In genomic region chr19:18493440-18494266, GRCh38 we compare ENCODE assay signal across 1 cellular context.
TF ChIP-seq lines count a peak whose summit lies in the region.

No MANE protein-coding gene starts in this region.

TF ChIP-seq in HepG2, 621 proteins besides CTCF, POLR2A, EP300 and RAD21 (continues in another document):
- no peak for TF ChIP-seq ZNF720 (CRISPR knock-in tag; IDR thresholded peaks at IDR 0.05)
- no peak for TF ChIP-seq TOPORS (CRISPR knock-in tag; IDR thresholded peaks at IDR 0.05)
- TF ChIP-seq ZKSCAN8 (CRISPR knock-in tag; IDR thresholded peaks at IDR 0.05; ENCODE audit: borderline replicate concordance) = no peak
- no peak for TF ChIP-seq NR3C1 (CRISPR knock-in tag; IDR thresholded peaks at IDR 0.05)
- TF ChIP-seq ZBED4 (CRISPR knock-in tag; IDR thresholded peaks at IDR 0.05; ENCODE audit: borderline replicate concordance) = no peak
- TF ChIP-seq MTA1 (CRISPR knock-in tag; IDR thresholded peaks at IDR 0.05; ENCODE audit: borderline replicate concordance) = peak; percentile 48; the same call in 1 of the 2 replicates
- no peak for TF ChIP-seq ZBTB20 (CRISPR knock-in tag; IDR thresholded peaks at IDR 0.05; ENCODE audit: borderline replicate concordance, low read depth)
- no peak for TF ChIP-seq ZNF382 (CRISPR knock-in tag; IDR thresholded peaks at IDR 0.05; ENCODE audit: borderline replicate concordance)
- no peak for TF ChIP-seq ZBTB38 (CRISPR knock-in tag; IDR thresholded peaks at IDR 0.05)
- 0 out of 2 replicates have a peak, but pooled peaks have one; percentile 28 for TF ChIP-seq ZNF121 (CRISPR knock-in tag; IDR thresholded peaks at IDR 0.05)
- no peak for TF ChIP-seq PRDM15 (CRISPR knock-in tag; IDR thresholded peaks at IDR 0.05)
- 0 out of 2 replicates have a peak, but pooled peaks have one; percentile 54 for TF ChIP-seq THAP7 (CRISPR knock-in tag; IDR thresholded peaks at IDR 0.05)
- no peak for TF ChIP-seq ZNF781 (CRISPR knock-in tag; IDR thresholded peaks at IDR 0.05; ENCODE audit: borderline replicate concordance, not compliant biosample characterization)
- TF ChIP-seq, protein P1, sequence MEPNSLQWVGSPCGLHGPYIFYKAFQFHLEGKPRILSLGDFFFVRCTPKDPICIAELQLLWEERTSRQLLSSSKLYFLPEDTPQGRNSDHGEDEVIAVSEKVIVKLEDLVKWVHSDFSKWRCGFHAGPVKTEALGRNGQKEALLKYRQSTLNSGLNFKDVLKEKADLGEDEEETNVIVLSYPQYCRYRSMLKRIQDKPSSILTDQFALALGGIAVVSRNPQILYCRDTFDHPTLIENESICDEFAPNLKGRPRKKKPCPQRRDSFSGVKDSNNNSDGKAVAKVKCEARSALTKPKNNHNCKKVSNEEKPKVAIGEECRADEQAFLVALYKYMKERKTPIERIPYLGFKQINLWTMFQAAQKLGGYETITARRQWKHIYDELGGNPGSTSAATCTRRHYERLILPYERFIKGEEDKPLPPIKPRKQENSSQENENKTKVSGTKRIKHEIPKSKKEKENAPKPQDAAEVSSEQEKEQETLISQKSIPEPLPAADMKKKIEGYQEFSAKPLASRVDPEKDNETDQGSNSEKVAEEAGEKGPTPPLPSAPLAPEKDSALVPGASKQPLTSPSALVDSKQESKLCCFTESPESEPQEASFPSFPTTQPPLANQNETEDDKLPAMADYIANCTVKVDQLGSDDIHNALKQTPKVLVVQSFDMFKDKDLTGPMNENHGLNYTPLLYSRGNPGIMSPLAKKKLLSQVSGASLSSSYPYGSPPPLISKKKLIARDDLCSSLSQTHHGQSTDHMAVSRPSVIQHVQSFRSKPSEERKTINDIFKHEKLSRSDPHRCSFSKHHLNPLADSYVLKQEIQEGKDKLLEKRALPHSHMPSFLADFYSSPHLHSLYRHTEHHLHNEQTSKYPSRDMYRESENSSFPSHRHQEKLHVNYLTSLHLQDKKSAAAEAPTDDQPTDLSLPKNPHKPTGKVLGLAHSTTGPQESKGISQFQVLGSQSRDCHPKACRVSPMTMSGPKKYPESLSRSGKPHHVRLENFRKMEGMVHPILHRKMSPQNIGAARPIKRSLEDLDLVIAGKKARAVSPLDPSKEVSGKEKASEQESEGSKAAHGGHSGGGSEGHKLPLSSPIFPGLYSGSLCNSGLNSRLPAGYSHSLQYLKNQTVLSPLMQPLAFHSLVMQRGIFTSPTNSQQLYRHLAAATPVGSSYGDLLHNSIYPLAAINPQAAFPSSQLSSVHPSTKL (CRISPR knock-in tag; IDR thresholded peaks at IDR 0.05) = no peak
- TF ChIP-seq HNF1B (CRISPR knock-in tag; IDR thresholded peaks at IDR 0.05) = no peak
- TF ChIP-seq, protein P2, sequence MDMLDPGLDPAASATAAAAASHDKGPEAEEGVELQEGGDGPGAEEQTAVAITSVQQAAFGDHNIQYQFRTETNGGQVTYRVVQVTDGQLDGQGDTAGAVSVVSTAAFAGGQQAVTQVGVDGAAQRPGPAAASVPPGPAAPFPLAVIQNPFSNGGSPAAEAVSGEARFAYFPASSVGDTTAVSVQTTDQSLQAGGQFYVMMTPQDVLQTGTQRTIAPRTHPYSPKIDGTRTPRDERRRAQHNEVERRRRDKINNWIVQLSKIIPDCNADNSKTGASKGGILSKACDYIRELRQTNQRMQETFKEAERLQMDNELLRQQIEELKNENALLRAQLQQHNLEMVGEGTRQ (IDR thresholded peaks at IDR 0.05; ENCODE audit: low read depth, low read length) = no peak
- TF ChIP-seq, protein P2 (CRISPR knock-in tag; IDR thresholded peaks at IDR 0.05; ENCODE audit: borderline replicate concordance) = no peak
- no peak for TF ChIP-seq ZSCAN22 (CRISPR knock-in tag; IDR thresholded peaks at IDR 0.05)
- TF ChIP-seq, protein P3, sequence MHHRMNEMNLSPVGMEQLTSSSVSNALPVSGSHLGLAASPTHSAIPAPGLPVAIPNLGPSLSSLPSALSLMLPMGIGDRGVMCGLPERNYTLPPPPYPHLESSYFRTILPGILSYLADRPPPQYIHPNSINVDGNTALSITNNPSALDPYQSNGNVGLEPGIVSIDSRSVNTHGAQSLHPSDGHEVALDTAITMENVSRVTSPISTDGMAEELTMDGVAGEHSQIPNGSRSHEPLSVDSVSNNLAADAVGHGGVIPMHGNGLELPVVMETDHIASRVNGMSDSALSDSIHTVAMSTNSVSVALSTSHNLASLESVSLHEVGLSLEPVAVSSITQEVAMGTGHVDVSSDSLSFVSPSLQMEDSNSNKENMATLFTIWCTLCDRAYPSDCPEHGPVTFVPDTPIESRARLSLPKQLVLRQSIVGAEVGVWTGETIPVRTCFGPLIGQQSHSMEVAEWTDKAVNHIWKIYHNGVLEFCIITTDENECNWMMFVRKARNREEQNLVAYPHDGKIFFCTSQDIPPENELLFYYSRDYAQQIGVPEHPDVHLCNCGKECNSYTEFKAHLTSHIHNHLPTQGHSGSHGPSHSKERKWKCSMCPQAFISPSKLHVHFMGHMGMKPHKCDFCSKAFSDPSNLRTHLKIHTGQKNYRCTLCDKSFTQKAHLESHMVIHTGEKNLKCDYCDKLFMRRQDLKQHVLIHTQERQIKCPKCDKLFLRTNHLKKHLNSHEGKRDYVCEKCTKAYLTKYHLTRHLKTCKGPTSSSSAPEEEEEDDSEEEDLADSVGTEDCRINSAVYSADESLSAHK (CRISPR knock-in tag; IDR thresholded peaks at IDR 0.05; ENCODE audit: borderline replicate concordance) = no peak
- no peak for TF ChIP-seq ERF (CRISPR knock-in tag; IDR thresholded peaks at IDR 0.05)
- no peak for TF ChIP-seq GATAD1 (CRISPR knock-in tag; IDR thresholded peaks at IDR 0.05)
- TF ChIP-seq KAT8 (CRISPR knock-in tag; IDR thresholded peaks at IDR 0.05) = no peak
- TF ChIP-seq HCFC1 (IDR thresholded peaks at IDR 0.05; ENCODE audit: low read depth, low read length) = no peak
- no peak for TF ChIP-seq CENPX (CRISPR knock-in tag; IDR thresholded peaks at IDR 0.05)
- no peak for TF ChIP-seq ATAD3A (CRISPR knock-in tag; IDR thresholded peaks at IDR 0.05)
- no peak for TF ChIP-seq ZNF564 (CRISPR knock-in tag; IDR thresholded peaks at IDR 0.05)
